Comparison of ENCODE assay signal across 12 cellular contexts in genomic region chr10:124725171-124725631, GRCh38. TPM values are rescaled to one million over a fixed set of nuclear protein-coding genes. Genes with fewer than 3 reads are reported as not detected.
A peak's percentile ranks its signal among the peaks of the same experiment; 100 is the strongest.
DNase-seq lines count a peak whose midpoint lies in the region; ATAC-seq, FAIRE-seq and TF ChIP-seq lines count a peak whose summit lies in the region.
"Had no signal": no experiment of that assay in that cellular context is flagged by ENCODE, and none has a peak within 500 bp of the region (broad histone marks: within the 10 kb centered on the region; RNA-seq: fewer than 3 reads in every experiment).

No MANE protein-coding gene starts in this region.

- peaks cover 34 to 99% (median 84%) of the 10 kb centered on the region in 4 donors for H3K4me1 Mint-ChIP-seq in CD4-positive, CD25-positive, alpha-beta regulatory T cell

- TF ChIP-seq POLR2A in H1 (IDR thresholded peaks at IDR 0.05; ENCODE audit: control extremely low read depth in 1 of 2, low read depth in 2 of 2, low read length in 2 of 2) (no peak), prostate gland (IDR thresholded peaks at IDR 0.05) (no peak)

- peaks cover 12% of the 10 kb centered on the region for H3K36me3 Mint-ChIP-seq in CD4-positive, CD25-positive, alpha-beta regulatory T cell

- no peak for TF ChIP-seq CTCF in H1 (IDR thresholded peaks at IDR 0.05; ENCODE audit: control extremely low read depth in 1 of 3, insufficient read depth in 1 of 3, low read depth in 1 of 3, low read length in 3 of 3)
- no peak for TF ChIP-seq CTCF in psoas muscle (IDR thresholded peaks at IDR 0.05)
- no peak for TF ChIP-seq CTCF in prostate gland (IDR thresholded peaks at IDR 0.05)

- H2BK20ac ChIP-seq in H1 (ENCODE audit: low read length): no peak overlapping the region

- H4K20me1 ChIP-seq in Karpas-422 (ENCODE audit: insufficient read depth, low read depth, low read length) (0 out of 2 replicates have a peak, but pooled peaks cover 4% of the 10 kb centered on the region), H1 (replicated peaks in 1 of 2; ENCODE audit: control insufficient read depth in 1 of 2, insufficient read depth in 2 of 2, low read length in 2 of 2) (peaks cover 0 to 18% of the 10 kb centered on the region in 2 experiments)

- peak overlapping the region; percentile 48 for H3K4me3 ChIP-seq in CD4-positive, CD25-positive, alpha-beta regulatory T cell (ENCODE audit: low read depth, low read length)
- H3K4me3 ChIP-seq in Karpas-422 (ENCODE audit: low read length) (no peak overlapping the region), H1 (ENCODE audit: extremely low read depth in 1 of 4, insufficient read depth in 2 of 4, low read depth in 3 of 4, low read length in 4 of 4) (no peak overlapping the region), psoas muscle (no peak overlapping the region), prostate gland (no peak overlapping the region)
- H3K4me3 ChIP-seq: left lung had no signal

- no peaks in the 10 kb centered on the region for H3K9me3 Mint-ChIP-seq in CD4-positive, CD25-positive, alpha-beta regulatory T cell

- H3K4me2 ChIP-seq in Karpas-422 (ENCODE audit: low read depth, low read length, poor library complexity, severe bottlenecking): peak overlapping the region; percentile 39
- no peak overlapping the region for H3K4me2 ChIP-seq in H1 (ENCODE audit: insufficient read depth in 1 of 2, low read depth in 2 of 2, low read length in 2 of 2)

- H3K79me1 ChIP-seq in H1 (ENCODE audit: low read depth, low read length): peaks cover 5% of the 10 kb centered on the region

- no peak overlapping the region for H3K4ac ChIP-seq in H1 (replicated peaks; ENCODE audit: insufficient read length, low read depth, low read length)

- no peak overlapping the region for H3K18ac ChIP-seq in H1 (ENCODE audit: extremely low read depth, low read length)

- peak overlapping the region; percentile 43 to 84 (median 46) for H3K4me3 Mint-ChIP-seq in CD4-positive, CD25-positive, alpha-beta regulatory T cell

- H3K23ac ChIP-seq in H1 (ENCODE audit: insufficient read length): no peak overlapping the region

- H3K36me3 ChIP-seq in CD4-positive, CD25-positive, alpha-beta regulatory T cell (ENCODE audit: control insufficient read depth, insufficient read depth, low read length): peaks cover under 1% of the 10 kb centered on the region
- H3K36me3 ChIP-seq in Karpas-422 (ENCODE audit: insufficient read depth, low read length) (peaks cover 20% of the 10 kb centered on the region; the same call in 1 of the 2 replicates), H1 (ENCODE audit: control insufficient read depth in 2 of 4, insufficient read depth in 4 of 4, low read length in 3 of 4) (no peaks in the 10 kb centered on the region), psoas muscle (ENCODE audit: insufficient read depth in 1 of 2, low read depth in 1 of 2) (no peaks in the 10 kb centered on the region), prostate gland (no peaks in the 10 kb centered on the region)
- H3K36me3 ChIP-seq: left lung had no signal

- H3K79me2 ChIP-seq in Karpas-422 (ENCODE audit: low read length): peaks cover 100% of the 10 kb centered on the region
- H3K79me2 ChIP-seq in H1 (ENCODE audit: control insufficient read depth in 1 of 2, insufficient read depth in 2 of 2, low read length in 2 of 2): no peaks in the 10 kb centered on the region

- H3K27me3 ChIP-seq in CD4-positive, CD25-positive, alpha-beta regulatory T cell (ENCODE audit: control insufficient read depth, insufficient read depth, low read length): no peaks in the 10 kb centered on the region
- H3K27me3 ChIP-seq in Karpas-422 (ENCODE audit: low read length) (no peaks in the 10 kb centered on the region), H1 (replicated peaks in 1 of 4; ENCODE audit: control insufficient read depth in 3 of 4, extremely low read depth in 1 of 4, insufficient read depth in 3 of 4, low read length in 3 of 4) (no peaks in the 10 kb centered on the region), psoas muscle (ENCODE audit: insufficient read depth in 3 of 3, low read length in 2 of 3) (no peaks in the 10 kb centered on the region), prostate gland (replicated peaks; ENCODE audit: insufficient read depth) (no peaks in the 10 kb centered on the region)
- H3K27me3 ChIP-seq: left lung had no signal

- H2AFZ ChIP-seq in Karpas-422 (ENCODE audit: low read length) (no peak overlapping the region), H1 (ENCODE audit: low read length) (no peak overlapping the region)

- no peak for ATAC-seq in CD4-positive, CD25-positive, alpha-beta regulatory T cell (ENCODE audit: low read depth in 2 of 2)
- no peak for ATAC-seq in psoas muscle
- ATAC-seq: left lung had no signal

- no peak overlapping the region for H4K5ac ChIP-seq in H1 (ENCODE audit: insufficient read length, low read depth, low read length)

- DNase-seq in CD4-positive, CD25-positive, alpha-beta regulatory T cell: no peak
- DNase-seq in Karpas-422 (no peak), H1 (ENCODE audit: low read depth in 1 of 2, low spot score in 2 of 2) (no peak), psoas muscle (no peak), NCI-H1694 treated with DMSO at 0.1 percent for 48 hours (lab: John Stamatoyannopoulos, UW) (no peak), AG20443 (ENCODE audit: low spot score) (no peak), MV-4-11 (lab: John Stamatoyannopoulos, UW) (no peak), prostate gland (ENCODE audit: low spot score) (no peak)
- DNase-seq: dermis blood vessel endothelial cell, foreskin fibroblast, NCI-H2171 had no signal

- no peak overlapping the region for H2BK120ac ChIP-seq in H1 (replicated peaks; ENCODE audit: low read depth, low read length)

- no peak overlapping the region for H3K56ac ChIP-seq in H1 (replicated peaks; ENCODE audit: insufficient read length, low read depth, low read length)

- FAIRE-seq in H1 (lab: Jason Lieb, UNC): no peak

- peak overlapping the region; percentile 38; the same call in 1 of the 2 replicates for H3K9ac ChIP-seq in Karpas-422 (ENCODE audit: low read length)
- H3K9ac ChIP-seq in H1 (replicated peaks in 1 of 4; ENCODE audit: extremely low read depth in 1 of 4, low read depth in 3 of 4, low read length in 3 of 4): no peak overlapping the region

- CTCF ChIA-PET in H1 (lab: Charles Lee; ENCODE audit: partially characterized antibody): interaction anchor here (0.9 to 10.3 kb wide), 8 partner anchors 9 to 106 kb away, joined by 3 to 86 read pairs (median 4); no protein-coding TSS in a partner anchor

- H2BK5ac ChIP-seq in H1 (ENCODE audit: low read depth, low read length): no peak overlapping the region

- no peaks in the 10 kb centered on the region for H3K9me3 ChIP-seq in CD4-positive, CD25-positive, alpha-beta regulatory T cell (ENCODE audit: control insufficient read depth in 2 of 2, low read length in 2 of 2)
- H3K9me3 ChIP-seq in Karpas-422 (ENCODE audit: low read length): no peaks in the 10 kb centered on the region
- H3K9me3 ChIP-seq in H1 (ENCODE audit: insufficient read depth in 2 of 2, low read depth in 1 of 2, low read length in 1 of 2): no peaks in the 10 kb centered on the region
- no peaks in the 10 kb centered on the region for H3K9me3 ChIP-seq in psoas muscle
- no peaks in the 10 kb centered on the region for H3K9me3 ChIP-seq in prostate gland
- H3K9me3 ChIP-seq: left lung had no signal

- H3K14ac ChIP-seq in H1 (ENCODE audit: insufficient read length): no peak overlapping the region

- POLR2A ChIA-PET in H1 (lab: Charles Lee; ENCODE audit: partially characterized antibody): no interaction called here

- no peaks in the 10 kb centered on the region for H3K23me2 ChIP-seq in H1 (ENCODE audit: low read depth, low read length)

- intact Hi-C loops in psoas muscle (cut with DNase I) (no loop called here), prostate gland (cut with DNase I) (no loop called here)

- peak overlapping the region; percentile 97 for H3K27ac ChIP-seq in CD4-positive, CD25-positive, alpha-beta regulatory T cell (ENCODE audit: insufficient read depth, low read length, poor library complexity, severe bottlenecking)
- H3K27ac ChIP-seq in Karpas-422 (ENCODE audit: low read length) (peak overlapping the region; percentile 71), H1 (ENCODE audit: low read depth, low read length) (no peak overlapping the region), psoas muscle (peak overlapping the region; percentile 80), prostate gland (no peak overlapping the region)

- no peak overlapping the region for H4K8ac ChIP-seq in H1 (ENCODE audit: extremely low read depth, insufficient read depth, low read length)

- H2AK5ac ChIP-seq in H1 (ENCODE audit: low read depth, low read length): no peak overlapping the region

- peak overlapping the region; percentile 97 to 99 (median 99) for H3K27ac Mint-ChIP-seq in CD4-positive, CD25-positive, alpha-beta regulatory T cell

- H4K91ac ChIP-seq in H1 (replicated peaks; ENCODE audit: insufficient read length, low read length): no peak overlapping the region

- no peak overlapping the region for H2BK12ac ChIP-seq in H1 (ENCODE audit: low read depth, low read length)

- H3K27me3 Mint-ChIP-seq in CD4-positive, CD25-positive, alpha-beta regulatory T cell: no peaks in the 10 kb centered on the region

- H2BK15ac ChIP-seq in H1 (ENCODE audit: low read length): 0 out of 2 replicates have a peak overlapping the region, but pooled peaks have one; percentile 61

- H3K4me1 ChIP-seq in CD4-positive, CD25-positive, alpha-beta regulatory T cell (ENCODE audit: control insufficient read depth, insufficient read depth, low read length, poor library complexity, severe bottlenecking): peaks cover 100% of the 10 kb centered on the region
- H3K4me1 ChIP-seq in Karpas-422 (ENCODE audit: low read length) (peaks cover 100% of the 10 kb centered on the region), H1 (replicated peaks in 1 of 4; ENCODE audit: control insufficient read depth in 3 of 4, insufficient read depth in 4 of 4, low read length in 3 of 4) (peaks cover 0 to 4% (median under 1%) of the 10 kb centered on the region in 4 experiments; a peak in 4 of 7 replicates), psoas muscle (peaks cover 88% of the 10 kb centered on the region), prostate gland (replicated peaks) (peaks cover 30% of the 10 kb centered on the region)

- 89% methylated on average over 9 of the region's 9 CpGs; no CpG with 5 or more reads in 1 of the 2 experiments for WGBS in H1 (ENCODE audit: extremely low coverage in 1 of 2, insufficient coverage in 1 of 2, insufficient read length in 1 of 2, insufficient replicate concordance in 2 of 2, low coverage in 1 of 2, low lambda C conversion rate in 2 of 2, missing lambda C conversion rate in 1 of 2), 2 experiments
- 87 to 89% (median 88%) methylated on average over 9 of the region's 9 CpGs for WGBS in psoas muscle, 3 donors
- WGBS in prostate gland: 83% methylated on average over 9 of the region's 9 CpGs

- TF ChIP-seq EP300 in H1 (IDR thresholded peaks at IDR 0.05; ENCODE audit: borderline replicate concordance in 1 of 2, low read depth in 2 of 2, low read length in 2 of 2): no peak

- TF ChIP-seq RAD21 in H1 (IDR thresholded peaks at IDR 0.05 in 1 of 2, conservative IDR thresholded peaks at IDR 0.05 in 1 of 2; ENCODE audit: low read depth in 2 of 2, low read length in 2 of 2): no peak

- no peaks in the 10 kb centered on the region for H3K9me2 ChIP-seq in Karpas-422 (replicated peaks; ENCODE audit: insufficient read depth, low read length)

RNA-seq across cellular contexts. Expression of gene FAM53B, which starts 19.0 kb away (rescaled TPM):
- total RNA-seq in CD4-positive, CD25-positive, alpha-beta regulatory T cell: 116 TPM
- polyA plus RNA-seq in CD4-positive, CD25-positive, alpha-beta regulatory T cell: 10 to 100 TPM in 3 of 4 donors, 1 to 10 TPM in 1; 5.8 to 22.2 (median 14.4) TPM
- total RNA-seq in Karpas-422 (2014; rRNA removed; shearing (Covaris generic); ENCODE audit: low replicate concordance): 72.5 and 148 TPM in 2 replicates
- total RNA-seq in H1 (2021; fragmentation: NEBNext Ultra II Directional; extraction: Animal tissue kit (Norgen Biotek cat#: 25700)): 13.9 and 14.4 TPM in 2 replicates
- 5.3 and 7.9 TPM in 2 replicates for polyA plus RNA-seq in H1 (2011; rRNA removed)
- 6.9 TPM for polyA plus RNA-seq in H1 (2011; cell fraction: cytosol; rRNA removed)
- polyA plus RNA-seq in H1 (2011; cell fraction: nucleus; rRNA removed): 9.7 TPM
- 6.0 to 8.9 TPM (median 8.6 TPM) in 4 replicates for polyA plus RNA-seq in H1 (2012, experiment 1 of 2)
- 7.8 TPM for polyA plus RNA-seq in H1 (2012, experiment 2 of 2)
- polyA plus RNA-seq in H1 (2013, experiment 1 of 2): 5.2 TPM
- 5.4 TPM for polyA plus RNA-seq in H1 (2013, experiment 2 of 2)
- polyA minus RNA-seq in H1 (2011; rRNA and poly(A)+ RNA removed): 15.9 and 18.0 TPM in 2 replicates
- polyA minus RNA-seq in H1 (2011; cell fraction: cytosol; rRNA and poly(A)+ RNA removed): 13.6 TPM
- polyA minus RNA-seq in H1 (2011; cell fraction: nucleus; rRNA and poly(A)+ RNA removed): 14.8 TPM
- total RNA-seq in psoas muscle: 100 to 1,000 TPM in 1 of 4 donors, 10 to 100 TPM in 3; 31.0 to 142 (median 43.1) TPM
- 100 to 1,000 TPM in 1 of 3 donors, 10 to 100 TPM in 2; 34.9 to 178 (median 55.8) TPM for polyA plus RNA-seq in psoas muscle
- total RNA-seq in prostate gland: 100 to 1,000 TPM in 1 of 2 donors, 10 to 100 TPM in 1; 28.9 to 101 TPM

Comparison
In these comparisons a context has a peak if more than half of its experiments do, and no peak if none do; other contexts are left out.
1. H3K27ac ChIP-seq: peak in CD4-positive, CD25-positive, alpha-beta regulatory T cell (single experiment), Karpas-422 (single experiment) and psoas muscle (single experiment); none in H1 (single experiment) and prostate gland (0 of 2).